ENCODE assay signal across 18 cellular contexts in genomic region chr9:22100626-22101025, GRCh38.
DNase-seq lines count a peak whose midpoint lies in the region; ATAC-seq and TF ChIP-seq lines count a peak whose summit lies in the region.
"Had no signal": no experiment of that assay in that cellular context is flagged by ENCODE, and none has a peak within 500 bp of the region (broad histone marks: within the 10 kb centered on the region; RNA-seq: fewer than 3 reads in every experiment).

No MANE protein-coding gene starts in this region.

- no peaks in the 10 kb centered on the region for H3K27me3 ChIP-seq in body of pancreas
- H3K27me3 ChIP-seq: heart left ventricle, thyroid gland had no signal

- DNase-seq in GM12865 (ENCODE audit: low read depth) (peak; percentile 18), chondrocyte (ENCODE audit: low spot score) (no peak), mesothelial cell of epicardium (ENCODE audit: low spot score in 2 of 2, unreplicated experiment in 2 of 2) (no peak), body of pancreas (no peak)
- DNase-seq in effector CD8-positive, alpha-beta T cell (lab: John Stamatoyannopoulos, UW), result no peak
- DNase-seq: activated T-cell treated with anti-CD3 and anti-CD28 coated beads, Interleukin-2, amount 50 U/mL, for 72 hours; CD4-positive, alpha-beta T cell; heart left ventricle; islet precursor cell; NCI-H1436 treated with DMSO at 0.1 percent for 48 hours; NCI-H446; thyroid gland had no signal

- TF ChIP-seq CTCF in GM12865 (IDR thresholded peaks at IDR 0.05; ENCODE audit: insufficient read depth, low read depth, low read length, missing control alignments) (peak; percentile 23), chondrocyte (IDR thresholded peaks at IDR 0.05) (peak; percentile 28), mesothelial cell of epicardium (IDR thresholded peaks at IDR 0.05; ENCODE audit: unreplicated experiment) (peak; percentile 52), body of pancreas (IDR thresholded peaks at IDR 0.05) (no peak)

- peaks cover 68% of the 10 kb centered on the region for H3K4me1 Mint-ChIP-seq in chondrocyte (ENCODE audit: low read depth)
- H3K4me1 Mint-ChIP-seq in mesothelial cell of epicardium, result peaks cover 53% of the 10 kb centered on the region

- intact Hi-C loops in body of pancreas (cut with DNase I), result no loop called here

- WGBS in body of pancreas, 2 donors, result 70 to 78% methylated on average over 2 of the region's 2 CpGs

- H3K4me1 ChIP-seq in body of pancreas, result no peaks in the 10 kb centered on the region
- H3K4me1 ChIP-seq: thyroid gland had no signal

- ATAC-seq in HG03175 (IDR thresholded peaks at IDR 0.05; ENCODE audit: unreplicated experiment), result peak; percentile 23
- no peak for ATAC-seq in GM21825 (IDR thresholded peaks at IDR 0.05; ENCODE audit: unreplicated experiment)
- no peak for ATAC-seq in HG03520 (IDR thresholded peaks at IDR 0.05; ENCODE audit: unreplicated experiment)
- ATAC-seq in body of pancreas, result no peak
- ATAC-seq: activated T-cell treated with anti-CD3 and anti-CD28 coated beads, Interleukin-2, amount 50 U/mL, for 72 hours; heart left ventricle; K562; stimulated activated effector memory CD8-positive, alpha-beta T cell treated with anti-CD3 and anti-CD28 coated beads, Interleukin-12 subunit alpha, Interleukin-12 subunit beta, amount 100 ng/mL, for 72 hours had no signal

- H3K27ac ChIP-seq in body of pancreas, result no peak overlapping the region
- H3K27ac ChIP-seq: heart left ventricle, skin epidermis, thyroid gland had no signal

- H3K4me3 Mint-ChIP-seq in chondrocyte (ENCODE audit: unreplicated experiment) (no peak overlapping the region), mesothelial cell of epicardium (no peak overlapping the region)
- H3K4me3 Mint-ChIP-seq: activated T-cell treated with anti-CD3 and anti-CD28 coated beads, Interleukin-2, amount 50 U/mL, for 72 hours; CD4-positive, alpha-beta T cell; stimulated activated effector memory CD8-positive, alpha-beta T cell treated with anti-CD3 and anti-CD28 coated beads, Interleukin-12 subunit alpha, Interleukin-12 subunit beta, amount 100 ng/mL, for 72 hours had no signal

- TF ChIP-seq POLR2A in body of pancreas (IDR thresholded peaks at IDR 0.05), result no peak

- H3K27me3 Mint-ChIP-seq in chondrocyte (ENCODE audit: low read depth), result no peaks in the 10 kb centered on the region
- no peaks in the 10 kb centered on the region for H3K27me3 Mint-ChIP-seq in mesothelial cell of epicardium (ENCODE audit: low read depth)

- no peak overlapping the region for H3K4me3 ChIP-seq in GM12865 (ENCODE audit: low read depth, low read length)
- no peak overlapping the region for H3K4me3 ChIP-seq in body of pancreas
- H3K4me3 ChIP-seq: heart left ventricle, K562, skin epidermis, thyroid gland had no signal

- no peaks in the 10 kb centered on the region for H3K9me3 ChIP-seq in body of pancreas
- H3K9me3 ChIP-seq: heart left ventricle, thyroid gland had no signal

- no peak overlapping the region for H3K27ac Mint-ChIP-seq in chondrocyte (ENCODE audit: unreplicated experiment)
- H3K27ac Mint-ChIP-seq in mesothelial cell of epicardium, result no peak overlapping the region
- H3K27ac Mint-ChIP-seq: activated T-cell treated with anti-CD3 and anti-CD28 coated beads, Interleukin-2, amount 50 U/mL, for 72 hours; CD4-positive, alpha-beta T cell; stimulated activated effector memory CD8-positive, alpha-beta T cell treated with anti-CD3 and anti-CD28 coated beads, Interleukin-12 subunit alpha, Interleukin-12 subunit beta, amount 100 ng/mL, for 72 hours had no signal

- H3K36me3 ChIP-seq in body of pancreas (replicated peaks in 1 of 2; ENCODE audit: insufficient read depth in 1 of 2, low read depth in 2 of 2), result no peaks in the 10 kb centered on the region
- H3K36me3 ChIP-seq: heart left ventricle, thyroid gland had no signal

- H3K9me3 Mint-ChIP-seq in chondrocyte (ENCODE audit: low read depth) (peaks cover 5% of the 10 kb centered on the region), mesothelial cell of epicardium (no peaks in the 10 kb centered on the region)
- H3K9me3 Mint-ChIP-seq: activated T-cell treated with anti-CD3 and anti-CD28 coated beads, Interleukin-2, amount 50 U/mL, for 72 hours; CD4-positive, alpha-beta T cell; stimulated activated effector memory CD8-positive, alpha-beta T cell treated with anti-CD3 and anti-CD28 coated beads, Interleukin-12 subunit alpha, Interleukin-12 subunit beta, amount 100 ng/mL, for 72 hours had no signal

- H3K36me3 Mint-ChIP-seq in chondrocyte (ENCODE audit: low read depth), result peaks cover 8% of the 10 kb centered on the region
- H3K36me3 Mint-ChIP-seq in mesothelial cell of epicardium, result no peaks in the 10 kb centered on the region
- H3K36me3 Mint-ChIP-seq: stimulated activated effector memory CD8-positive, alpha-beta T cell treated with anti-CD3 and anti-CD28 coated beads, Interleukin-12 subunit alpha, Interleukin-12 subunit beta, amount 100 ng/mL, for 72 hours had no signal

Comparison
In these comparisons a context has a peak if more than half of its experiments do, and no peak if none do; other contexts are left out.
1. CTCF ChIP-seq: peak in GM12865 (single experiment), chondrocyte (single experiment) and mesothelial cell of epicardium (single experiment); none in body of pancreas (0 of 7).